In genomic region chr17:51848451-51848850, GRCh38 we compare ENCODE assay signal across 18 cellular contexts.
"Had no signal": no experiment of that assay in that cellular context is flagged by ENCODE, and none has a peak within 500 bp of the region (broad histone marks: within the 10 kb centered on the region; RNA-seq: fewer than 3 reads in every experiment).

No MANE protein-coding gene starts in this region.

- DNase-seq: activated CD4-positive, alpha-beta memory T cell treated with anti-CD3 and anti-CD28 coated beads for 36 hours; activated CD8-positive, alpha-beta memory T cell treated with anti-CD3 and anti-CD28 coated beads, Interleukin-2, amount 10 ng/mL, durations not matched to agents 7 days and 5 days; activated naive CD4-positive, alpha-beta T cell treated with anti-CD3 and anti-CD28 coated beads, Interleukin-2, amount 10 ng/mL, durations not matched to agents 7 days and 5 days; activated T-cell treated with anti-CD3 and anti-CD28 coated beads, Interleukin-2, amount 50 U/mL, for 24 hours; caudate nucleus; gastrocnemius medialis; heart left ventricle; immature natural killer cell; left colon; lower lobe of right lung; right cardiac atrium; stimulated activated CD4-positive, alpha-beta T cell treated with anti-CD3 and anti-CD28 coated beads, Interleukin-15, amount 100 ng/mL, for 24 hours; stimulated activated CD4-positive, alpha-beta T cell treated with anti-CD3 and anti-CD28 coated beads, Interleukin-4, amount 100 ng/mL, for 1 hour; stimulated activated naive B cell treated with anti-CD40 and anti-IgM and Interleukin-4, amounts not matched to agents 10 μg/mL and 1 μg/mL and 100 μg/mL, for 72 hours; transverse colon had no signal

- H3K4me1 ChIP-seq: gastrocnemius medialis, heart left ventricle, lower lobe of right lung, transverse colon had no signal

- H3K4me3 ChIP-seq: coronary artery, gastrocnemius medialis, heart left ventricle, lower lobe of right lung, skin epidermis, transverse colon had no signal

- ATAC-seq: activated CD8-positive, alpha-beta memory T cell treated with anti-CD3 and anti-CD28 coated beads, Interleukin-2, amount 10 ng/mL, durations not matched to agents 7 days and 5 days; gastrocnemius medialis; heart left ventricle; left colon; lower lobe of right lung; right cardiac atrium; stimulated activated naive B cell treated with anti-CD40 and anti-IgM and Interleukin-4, amounts not matched to agents 10 μg/mL and 1 μg/mL and 100 μg/mL, for 72 hours had no signal

- H3K27me3 ChIP-seq: gastrocnemius medialis had no signal

- H3K9me3 ChIP-seq: gastrocnemius medialis, heart left ventricle, lower lobe of right lung, transverse colon had no signal

- H3K27ac ChIP-seq: coronary artery, gastrocnemius medialis, heart left ventricle, lower lobe of right lung, skin epidermis, transverse colon, VCaP had no signal

- H3K36me3 ChIP-seq: gastrocnemius medialis, heart left ventricle, lower lobe of right lung, transverse colon had no signal
